Comparison of ENCODE assay signal across 8 cellular contexts in genomic region chr11:1458340-1459218, GRCh38. TPM values are rescaled to one million over a fixed set of nuclear protein-coding genes. Genes with fewer than 3 reads are reported as not detected.
A peak's percentile ranks its signal among the peaks of the same experiment; 100 is the strongest.
DNase-seq lines count a peak whose midpoint lies in the region; ATAC-seq and TF ChIP-seq lines count a peak whose summit lies in the region.

No MANE protein-coding gene starts in this region.

- H3K9me2 ChIP-seq in OCI-LY7 (ENCODE audit: insufficient read depth, low read length) = no peaks in the 10 kb centered on the region

- peak; percentile 36; the same call in 2 of the 3 replicates for TF ChIP-seq CTCF in GM12872 (IDR thresholded peaks at IDR 0.05; ENCODE audit: insufficient read depth, low read depth, low read length)
- TF ChIP-seq CTCF in OCI-LY7 (conservative IDR thresholded peaks at IDR 0.05; ENCODE audit: low read length) = peak; percentile 53
- peak; percentile 26 for TF ChIP-seq CTCF in fibroblast of the aortic adventitia (IDR thresholded peaks at IDR 0.05; ENCODE audit: insufficient read depth, low read length)

- H3K27me3 ChIP-seq in rectal smooth muscle tissue (ENCODE audit: control insufficient read depth, insufficient read depth, low read length) = no peaks in the 10 kb centered on the region

- H3K4me1 ChIP-seq in OCI-LY7 (ENCODE audit: insufficient read depth, low read length, poor library complexity, severe bottlenecking) (no peaks in the 10 kb centered on the region), rectal smooth muscle tissue (ENCODE audit: control insufficient read depth, insufficient read depth, low read length) (peaks cover 20% of the 10 kb centered on the region)

- POLR2A ChIA-PET in OCI-LY7 (lab: Charles Lee) = no interaction called here

- H4K20me1 ChIP-seq in OCI-LY7 (ENCODE audit: insufficient read depth, low read length) = no peaks in the 10 kb centered on the region

- no TSS peak for BruUV-seq in OCI-LY7 (replicated peaks; lab: Mats Ljungman, UMichigan)

- no peak overlapping the region for H3K9ac ChIP-seq in rectal smooth muscle tissue (ENCODE audit: low read length)

- no peak overlapping the region for H3K27ac ChIP-seq in OCI-LY7 (ENCODE audit: low read depth, low read length, poor library complexity, severe bottlenecking)
- H3K27ac ChIP-seq in rectal smooth muscle tissue (ENCODE audit: low read depth, low read length) = peak overlapping the region; percentile 89

- intact Hi-C loops in OCI-LY7 (cut with micrococcal nuclease; ENCODE audit: unreplicated experiment) = no loop called here

- no peaks in the 10 kb centered on the region for H3K79me2 ChIP-seq in OCI-LY7 (ENCODE audit: insufficient read depth, low read depth, low read length)

- no peak overlapping the region for H3K4me3 ChIP-seq in OCI-LY7 (ENCODE audit: low read depth, low read length, poor library complexity, severe bottlenecking)
- H3K4me3 ChIP-seq in fibroblast of the aortic adventitia (ENCODE audit: low read depth, low read length) = no peak overlapping the region
- no peak overlapping the region for H3K4me3 ChIP-seq in rectal smooth muscle tissue (ENCODE audit: low read length)

- no peaks in the 10 kb centered on the region for H3K9me3 ChIP-seq in OCI-LY7 (ENCODE audit: low read length)

- CTCF ChIA-PET in OCI-LY7 (lab: Charles Lee; ENCODE audit: unreplicated experiment) = interaction anchor here (0.6 kb wide), 1 partner anchor 219 kb away, joined by 3 read pairs; no protein-coding TSS in a partner anchor

- ATAC-seq in GM19463 (IDR thresholded peaks at IDR 0.05; ENCODE audit: unreplicated experiment) = no peak
- ATAC-seq in GM19023 (IDR thresholded peaks at IDR 0.05; ENCODE audit: unreplicated experiment) = no peak

- H3K4me2 ChIP-seq in OCI-LY7 (ENCODE audit: low read length) = no peak overlapping the region

- DNase-seq in OCI-LY7 (ENCODE audit: low spot score) (peak; percentile 3), fibroblast of the aortic adventitia (ENCODE audit: low read depth) (no peak), germinal center (ENCODE audit: low spot score) (no peak), GM19240 (ENCODE audit: insufficient read length, low spot score) (no peak)

- no peak overlapping the region for H2AFZ ChIP-seq in OCI-LY7 (ENCODE audit: low read length)

- no peaks in the 10 kb centered on the region for H3K36me3 ChIP-seq in OCI-LY7 (ENCODE audit: insufficient read depth, low read length)
- no peaks in the 10 kb centered on the region for H3K36me3 ChIP-seq in rectal smooth muscle tissue (ENCODE audit: control insufficient read depth, insufficient read depth, low read length)

RNA-seq across cellular contexts. Expression of gene MOB2, which starts 28.0 kb away (rescaled TPM):
- total RNA-seq in OCI-LY7 (2014; rRNA removed; shearing (Covaris generic)) = 26.4 and 27.5 TPM in 2 replicates
- total RNA-seq in OCI-LY7 (2022) = 22.4 and 22.6 TPM in 2 replicates
- total RNA-seq in fibroblast of the aortic adventitia (ENCODE audit: low replicate concordance) = 3.1 and 13.9 TPM in 2 replicates
